ENCODE assay signal across 26 cellular contexts in genomic region chr11:3232956-3233355, GRCh38. TPM values are rescaled to one million over a fixed set of nuclear protein-coding genes. Genes with fewer than 3 reads are reported as not detected.
"Had no signal": no experiment of that assay in that cellular context is flagged by ENCODE, and none has a peak within 500 bp of the region (broad histone marks: within the 10 kb centered on the region; RNA-seq: fewer than 3 reads in every experiment).

No MANE protein-coding gene starts in this region.

- H3K36me3 Mint-ChIP-seq: activated CD8-positive, alpha-beta memory T cell treated with anti-CD3 and anti-CD28 coated beads, Interleukin-2, amount 10 ng/mL, durations not matched to agents 7 days and 5 days; activated naive CD4-positive, alpha-beta T cell treated with anti-CD3 and anti-CD28 coated beads, Interleukin-2, amount 50 U/mL, for 24 hours; T-cell had no signal

- H3K27ac Mint-ChIP-seq: activated B cell treated with CpG ODN at 0.5 μM for 24 hours; activated CD4-positive, alpha-beta T cell treated with anti-CD3 and anti-CD28 coated beads for 36 hours; activated CD8-positive, alpha-beta memory T cell treated with anti-CD3 and anti-CD28 coated beads, Interleukin-2, amount 10 ng/mL, durations not matched to agents 7 days and 5 days; activated CD8-positive, alpha-beta T cell treated with anti-CD3 and anti-CD28 coated beads, Interleukin-2, amount 10 ng/mL, durations not matched to agents 7 days and 5 days; activated naive CD4-positive, alpha-beta T cell treated with anti-CD3 and anti-CD28 coated beads, Interleukin-2, amount 50 U/mL, for 24 hours; activated T-cell treated with anti-CD3 and anti-CD28 coated beads, Interleukin-2, amount 50 U/mL, for 24 hours; activated T-helper 1 cell treated with anti-CD3 and anti-CD28 coated beads, Interleukin-12 subunit alpha, Interleukin-12 subunit beta, Interleukin-2, Interleukin-4 antibody, amounts not matched to agents 30 ng/mL and 10 ng/mL and 1 ng/mL, durations not matched to agents 14 hours and 24 hours and 36 hours; T-cell had no signal

- H3K4me3 ChIP-seq: body of pancreas, SK-N-MC had no signal

- H3K27me3 ChIP-seq: ascending aorta, body of pancreas had no signal

- H3K4me3 Mint-ChIP-seq: activated B cell treated with CpG ODN at 0.5 μM for 24 hours; activated CD4-positive, alpha-beta T cell treated with anti-CD3 and anti-CD28 coated beads for 36 hours; activated CD8-positive, alpha-beta memory T cell treated with anti-CD3 and anti-CD28 coated beads, Interleukin-2, amount 10 ng/mL, durations not matched to agents 7 days and 5 days; activated CD8-positive, alpha-beta T cell treated with anti-CD3 and anti-CD28 coated beads, Interleukin-2, amount 10 ng/mL, durations not matched to agents 7 days and 5 days; activated naive CD4-positive, alpha-beta T cell treated with anti-CD3 and anti-CD28 coated beads, Interleukin-2, amount 50 U/mL, for 24 hours; activated T-cell treated with anti-CD3 and anti-CD28 coated beads, Interleukin-2, amount 50 U/mL, for 24 hours; activated T-helper 1 cell treated with anti-CD3 and anti-CD28 coated beads, Interleukin-12 subunit alpha, Interleukin-12 subunit beta, Interleukin-2, Interleukin-4 antibody, amounts not matched to agents 30 ng/mL and 10 ng/mL and 1 ng/mL, durations not matched to agents 14 hours and 24 hours and 36 hours; T-cell had no signal

- H3K36me3 ChIP-seq: ascending aorta had no signal

- H3K9me3 Mint-ChIP-seq: activated B cell treated with CpG ODN at 0.5 μM for 24 hours; activated naive CD4-positive, alpha-beta T cell treated with anti-CD3 and anti-CD28 coated beads, Interleukin-2, amount 50 U/mL, for 24 hours; activated T-cell treated with anti-CD3 and anti-CD28 coated beads, Interleukin-2, amount 50 U/mL, for 24 hours; activated T-helper 1 cell treated with anti-CD3 and anti-CD28 coated beads, Interleukin-12 subunit alpha, Interleukin-12 subunit beta, Interleukin-2, Interleukin-4 antibody, amounts not matched to agents 30 ng/mL and 10 ng/mL and 1 ng/mL, durations not matched to agents 14 hours and 24 hours and 36 hours; T-cell had no signal

- H3K4me1 ChIP-seq: ascending aorta, body of pancreas had no signal

- FAIRE-seq: bronchial epithelial cell, TTC549 had no signal

- H3K27me3 Mint-ChIP-seq: activated CD4-positive, alpha-beta T cell treated with anti-CD3 and anti-CD28 coated beads for 36 hours; activated naive CD4-positive, alpha-beta T cell treated with anti-CD3 and anti-CD28 coated beads, Interleukin-2, amount 50 U/mL, for 24 hours; activated T-cell treated with anti-CD3 and anti-CD28 coated beads, Interleukin-2, amount 50 U/mL, for 24 hours had no signal

- ATAC-seq: activated CD4-positive, alpha-beta T cell treated with anti-CD3 and anti-CD28 coated beads for 36 hours; activated CD8-positive, alpha-beta memory T cell treated with anti-CD3 and anti-CD28 coated beads, Interleukin-2, amount 10 ng/mL, durations not matched to agents 7 days and 5 days; activated CD8-positive, alpha-beta T cell treated with anti-CD3 and anti-CD28 coated beads, Interleukin-2, amount 10 ng/mL, durations not matched to agents 7 days and 5 days; T-cell had no signal

- H3K9me3 ChIP-seq: ascending aorta, body of pancreas had no signal

- H3K4me1 Mint-ChIP-seq: activated B cell treated with CpG ODN at 0.5 μM for 24 hours; activated CD4-positive, alpha-beta T cell treated with anti-CD3 and anti-CD28 coated beads for 36 hours; activated CD8-positive, alpha-beta memory T cell treated with anti-CD3 and anti-CD28 coated beads, Interleukin-2, amount 10 ng/mL, durations not matched to agents 7 days and 5 days; activated naive CD4-positive, alpha-beta T cell treated with anti-CD3 and anti-CD28 coated beads, Interleukin-2, amount 50 U/mL, for 24 hours; T-cell had no signal

- H3K27ac ChIP-seq: ascending aorta, body of pancreas, SK-N-MC had no signal

- DNase-seq: activated B cell treated with CpG ODN at 0.5 μM for 24 hours; activated CD4-positive, alpha-beta T cell treated with anti-CD3 and anti-CD28 coated beads for 36 hours; activated CD8-positive, alpha-beta memory T cell treated with anti-CD3 and anti-CD28 coated beads, Interleukin-2, amount 10 ng/mL, durations not matched to agents 7 days and 5 days; activated CD8-positive, alpha-beta T cell treated with anti-CD3 and anti-CD28 coated beads, Interleukin-2, amount 10 ng/mL, durations not matched to agents 7 days and 5 days; activated effector memory CD4-positive, alpha-beta T cell treated with Interleukin-2 at 50 U/mL for 16 hours; activated naive CD4-positive, alpha-beta T cell; activated T-cell treated with anti-CD3 and anti-CD28 coated beads, Interleukin-2, amount 50 U/mL, for 24 hours; central memory CD4-positive, alpha-beta T cell; NCI-H510A; NCI-H526 treated with DMSO at 0.1 percent for 48 hours; NCI-H82; T-cell; T-helper 2 cell; T1000 had no signal

RNA-seq across cellular contexts. Expression of gene MRGPRE, which starts 0.7 kb away (rescaled TPM):
- total RNA-seq: activated B cell treated with CpG ODN at 0.5 μM for 24 hours; activated CD4-positive, alpha-beta T cell treated with anti-CD3 and anti-CD28 coated beads for 36 hours; activated CD8-positive, alpha-beta memory T cell treated with anti-CD3 and anti-CD28 coated beads, Interleukin-2, amount 10 ng/mL, durations not matched to agents 7 days and 5 days; activated CD8-positive, alpha-beta T cell treated with anti-CD3 and anti-CD28 coated beads, Interleukin-2, amount 10 ng/mL, durations not matched to agents 7 days and 5 days; activated T-helper 1 cell treated with anti-CD3 and anti-CD28 coated beads, Interleukin-12 subunit alpha, Interleukin-12 subunit beta, Interleukin-2, Interleukin-4 antibody, amounts not matched to agents 30 ng/mL and 10 ng/mL and 1 ng/mL, durations not matched to agents 14 hours and 24 hours and 36 hours; ascending aorta; body of pancreas; bronchial epithelial cell; chondrocyte; LHCN-M2; M059J; OCI-LY7; RPMI7951; T-cell had no signal

RNA-seq across cellular contexts. Expression of gene MRGPRG, which starts 14.3 kb away (rescaled TPM):
- total RNA-seq: activated B cell treated with CpG ODN at 0.5 μM for 24 hours; activated CD4-positive, alpha-beta T cell treated with anti-CD3 and anti-CD28 coated beads for 36 hours; activated CD8-positive, alpha-beta memory T cell treated with anti-CD3 and anti-CD28 coated beads, Interleukin-2, amount 10 ng/mL, durations not matched to agents 7 days and 5 days; activated CD8-positive, alpha-beta T cell treated with anti-CD3 and anti-CD28 coated beads, Interleukin-2, amount 10 ng/mL, durations not matched to agents 7 days and 5 days; activated T-helper 1 cell treated with anti-CD3 and anti-CD28 coated beads, Interleukin-12 subunit alpha, Interleukin-12 subunit beta, Interleukin-2, Interleukin-4 antibody, amounts not matched to agents 30 ng/mL and 10 ng/mL and 1 ng/mL, durations not matched to agents 14 hours and 24 hours and 36 hours; ascending aorta; body of pancreas; bronchial epithelial cell; chondrocyte; LHCN-M2; M059J; OCI-LY7; RPMI7951; T-cell had no signal
